Comparison of ENCODE assay signal across 8 cellular contexts in genomic region chr17:17972126-17972951, GRCh38. TPM values are rescaled to one million over a fixed set of nuclear protein-coding genes. Genes with fewer than 3 reads are reported as not detected.
DNase-seq lines count a peak whose midpoint lies in the region; ATAC-seq and TF ChIP-seq lines count a peak whose summit lies in the region.

TSS of gene DRC3 (plus strand) at chr17:17972862. CDS start at chr17:17977599, 4,737 bp downstream.
TSS of gene TOM1L2 (minus strand) at chr17:17972400. CDS start at chr17:17972313, 87 bp downstream.

- peak; percentile 57 for TF ChIP-seq POLR2A in GM19099 (IDR thresholded peaks at IDR 0.05; ENCODE audit: extremely low read depth, insufficient read length, low read depth)

- peak; percentile 92 to 98 for DNase-seq in AML-193 (lab: John Stamatoyannopoulos, UW)
- peak; percentile 100 for DNase-seq in NCI-H446 treated with DMSO at 0.1 percent for 48 hours (lab: John Stamatoyannopoulos, UW)
- DNase-seq in activated CD4-positive, CD25-positive, alpha-beta regulatory T cell treated with anti-CD3 and anti-CD28 coated beads, Interleukin-2, amount 50 U/mL, for 72 hours: peak; percentile 100
- peak; percentile 100 for DNase-seq in cerebellum (ENCODE audit: low spot score)
- DNase-seq in islet precursor cell: peak; percentile 100
- peak; percentile 99 for DNase-seq in stimulated activated CD4-positive, alpha-beta T cell treated with anti-CD3 and anti-CD28 coated beads, Interleukin-12 subunit alpha, Interleukin-12 subunit beta, amount 100 ng/mL, for 4 hours

- ATAC-seq in HG03378 (IDR thresholded peaks at IDR 0.05; ENCODE audit: unreplicated experiment): peak; percentile 93

RNA-seq across cellular contexts. Expression of gene DRC3, which starts in this region (rescaled TPM):
- 4.3 TPM for total RNA-seq in cerebellum

RNA-seq across cellular contexts. Expression of gene TOM1L2, which starts in this region (rescaled TPM):
- 39.2 TPM for total RNA-seq in cerebellum

Comparison
In these comparisons a context has a peak if more than half of its experiments do, and no peak if none do; other contexts are left out.
1. Peak in every context shown above with its lines: DNase-seq and ATAC-seq.